In genomic region chr1:109621402-109622101, GRCh38 we compare ENCODE assay signal across 8 cellular contexts. TPM values are rescaled to one million over a fixed set of nuclear protein-coding genes. Genes with fewer than 3 reads are reported as not detected.
DNase-seq lines count a peak whose midpoint lies in the region; TF ChIP-seq lines count a peak whose summit lies in the region.

No MANE protein-coding gene starts in this region.

- no peaks in the 10 kb centered on the region for H3K27me3 ChIP-seq in testis

- peak overlapping the region; percentile 96 for H3K4me3 Mint-ChIP-seq in activated CD4-positive, alpha-beta T cell treated with anti-CD3 and anti-CD28 coated beads, Interleukin-2, amount 10 ng/mL, durations not matched to agents 24 days and 14 days
- H3K4me3 Mint-ChIP-seq in activated naive CD4-positive, alpha-beta T cell treated with anti-CD3 and anti-CD28 coated beads, Interleukin-2, amount 10 ng/mL, durations not matched to agents 7 days and 5 days: peak overlapping the region; percentile 96

- no peaks in the 10 kb centered on the region for H3K36me3 ChIP-seq in testis (ENCODE audit: low read depth, missing control alignments)

- peaks cover 14% of the 10 kb centered on the region for H3K36me3 Mint-ChIP-seq in activated CD4-positive, alpha-beta T cell treated with anti-CD3 and anti-CD28 coated beads, Interleukin-2, amount 10 ng/mL, durations not matched to agents 24 days and 14 days (ENCODE audit: low read depth)
- H3K36me3 Mint-ChIP-seq in activated naive CD4-positive, alpha-beta T cell treated with anti-CD3 and anti-CD28 coated beads, Interleukin-2, amount 10 ng/mL, durations not matched to agents 7 days and 5 days: peaks cover 17% of the 10 kb centered on the region

- H3K27me3 Mint-ChIP-seq in activated CD4-positive, alpha-beta T cell treated with anti-CD3 and anti-CD28 coated beads, Interleukin-2, amount 10 ng/mL, durations not matched to agents 24 days and 14 days: no peaks in the 10 kb centered on the region
- H3K27me3 Mint-ChIP-seq in activated naive CD4-positive, alpha-beta T cell treated with anti-CD3 and anti-CD28 coated beads, Interleukin-2, amount 10 ng/mL, durations not matched to agents 7 days and 5 days: no peaks in the 10 kb centered on the region

- peak overlapping the region; percentile 88 for H3K27ac Mint-ChIP-seq in activated CD4-positive, alpha-beta T cell treated with anti-CD3 and anti-CD28 coated beads, Interleukin-2, amount 10 ng/mL, durations not matched to agents 24 days and 14 days
- H3K27ac Mint-ChIP-seq in activated naive CD4-positive, alpha-beta T cell treated with anti-CD3 and anti-CD28 coated beads, Interleukin-2, amount 10 ng/mL, durations not matched to agents 7 days and 5 days: peak overlapping the region; percentile 58

- TF ChIP-seq POLR2A in testis (IDR thresholded peaks at IDR 0.05): no peak

- H3K4me1 Mint-ChIP-seq in activated CD4-positive, alpha-beta T cell treated with anti-CD3 and anti-CD28 coated beads, Interleukin-2, amount 10 ng/mL, durations not matched to agents 24 days and 14 days: peaks cover 63% of the 10 kb centered on the region
- peaks cover 74% of the 10 kb centered on the region for H3K4me1 Mint-ChIP-seq in activated naive CD4-positive, alpha-beta T cell treated with anti-CD3 and anti-CD28 coated beads, Interleukin-2, amount 10 ng/mL, durations not matched to agents 7 days and 5 days

- CTCF ChIA-PET in activated naive CD4-positive, alpha-beta T cell treated with anti-CD3 and anti-CD28 coated beads, Interleukin-2, amount 10 ng/mL, durations not matched to agents 7 days and 5 days (lab: Charles Lee): interaction anchor here (1.2 to 3.7 kb wide), 3 partner anchors 9 to 73 kb away, joined by 4 to 34 read pairs (median 8); partner anchors contain the start of gene GNAI3

- H3K4me3 ChIP-seq in iPS-18c (ENCODE audit: insufficient read depth, low read depth, low read length): peak overlapping the region; percentile 77; the same call in 1 of the 2 replicates
- peak overlapping the region; percentile 64 to 80 for H3K4me3 ChIP-seq in testis

- peak; percentile 65 for DNase-seq in activated CD4-positive, alpha-beta T cell treated with anti-CD3 and anti-CD28 coated beads, Interleukin-2, amount 10 ng/mL, durations not matched to agents 24 days and 14 days
- DNase-seq in activated CD4-positive, alpha-beta T cell treated with anti-CD3 and anti-CD28 coated beads, Interleukin-2, amount 50 U/mL, for 4 hours: no peak
- DNase-seq in activated naive CD4-positive, alpha-beta T cell treated with anti-CD3 and anti-CD28 coated beads, Interleukin-2, amount 10 ng/mL, durations not matched to agents 7 days and 5 days: no peak
- no peak for DNase-seq in testis
- DNase-seq in SIG-M5 treated with dmso at 0.1 percent for 504 hours (lab: John Stamatoyannopoulos, UW; ENCODE audit: unreplicated experiment): no peak
- DNase-seq in stimulated activated naive CD4-positive, alpha-beta T cell treated with Interleukin-2 at 50 U/mL for 16 hours (lab: John Stamatoyannopoulos, UW): no peak
- DNase-seq in NCI-H2029 (lab: John Stamatoyannopoulos, UW): no peak

- TF ChIP-seq CTCF in testis (IDR thresholded peaks at IDR 0.05): no peak

- H3K9me3 ChIP-seq in iPS-18c (ENCODE audit: control insufficient read depth, insufficient read depth, low read length): no peaks in the 10 kb centered on the region
- H3K9me3 ChIP-seq in testis: no peaks in the 10 kb centered on the region

- WGBS in testis, 2 donors: 43% methylated on average over 5 to 12 of the region's 12 CpGs

- H3K9me3 Mint-ChIP-seq in activated CD4-positive, alpha-beta T cell treated with anti-CD3 and anti-CD28 coated beads, Interleukin-2, amount 10 ng/mL, durations not matched to agents 24 days and 14 days: no peaks in the 10 kb centered on the region
- no peaks in the 10 kb centered on the region for H3K9me3 Mint-ChIP-seq in activated naive CD4-positive, alpha-beta T cell treated with anti-CD3 and anti-CD28 coated beads, Interleukin-2, amount 10 ng/mL, durations not matched to agents 7 days and 5 days

- peak overlapping the region in 1 of 2 donors; percentile 68 for H3K27ac ChIP-seq in testis

- intact Hi-C loops in activated CD4-positive, alpha-beta T cell treated with anti-CD3 and anti-CD28 coated beads, Interleukin-2, amount 10 ng/mL, durations not matched to agents 24 days and 14 days (cut with micrococcal nuclease): loop anchor here (1.0 to 5.0 kb wide), 5 partner anchors 46 to 339 kb away; partner anchors contain the start of genes CYB561D1, GSTM1, GSTM2 and PSRC1
- intact Hi-C loops in testis (cut with DNase I; ENCODE audit: low total_unique reads): no loop called here

- H3K4me1 ChIP-seq in testis: peaks cover 38% of the 10 kb centered on the region

RNA-seq across cellular contexts. Expression of gene AMPD2, which starts 1.9 kb away (rescaled TPM):
- 92.2 and 97.8 TPM in 2 replicates for total RNA-seq in activated CD4-positive, alpha-beta T cell treated with anti-CD3 and anti-CD28 coated beads, Interleukin-2, amount 10 ng/mL, durations not matched to agents 24 days and 14 days
- total RNA-seq in testis: 10 to 100 TPM; 54.4 to 54.5 TPM
- 35.0 TPM for polyA plus RNA-seq in testis (ENCODE audit: insufficient read depth, low read depth, low replicate concordance)

RNA-seq across cellular contexts. Expression of gene GNAT2, which starts 2.1 kb away (rescaled TPM):
- total RNA-seq in activated CD4-positive, alpha-beta T cell treated with anti-CD3 and anti-CD28 coated beads, Interleukin-2, amount 10 ng/mL, durations not matched to agents 24 days and 14 days: 0.33 TPM in 2 replicates
- 1 to 10 TPM; 2.8 to 3.0 TPM for total RNA-seq in testis
- polyA plus RNA-seq in testis (ENCODE audit: insufficient read depth, low read depth, low replicate concordance): 4.1 TPM

RNA-seq across cellular contexts. Expression of gene GSTM4, which starts 34.3 kb away (rescaled TPM):
- 6.8 and 9.9 TPM in 2 replicates for total RNA-seq in activated CD4-positive, alpha-beta T cell treated with anti-CD3 and anti-CD28 coated beads, Interleukin-2, amount 10 ng/mL, durations not matched to agents 24 days and 14 days
- 10 to 100 TPM; 58.6 to 61.8 TPM for total RNA-seq in testis
- 42.0 TPM for polyA plus RNA-seq in testis (ENCODE audit: insufficient read depth, low read depth, low replicate concordance)

RNA-seq across cellular contexts. Expression of gene GSTM2, which starts 46.3 kb away (rescaled TPM):
- 17.5 and 18.4 TPM in 2 replicates for total RNA-seq in activated CD4-positive, alpha-beta T cell treated with anti-CD3 and anti-CD28 coated beads, Interleukin-2, amount 10 ng/mL, durations not matched to agents 24 days and 14 days
- 100 to 1,000 TPM in 1 of 2 donors, 10 to 100 TPM in 1; 83.2 to 131 TPM for total RNA-seq in testis
- polyA plus RNA-seq in testis (ENCODE audit: insufficient read depth, low read depth, low replicate concordance): 68.0 TPM
